Comparison of ENCODE assay signal across 20 cellular contexts in genomic region chr2:84944257-84944909, GRCh38. TPM values are rescaled to one million over a fixed set of nuclear protein-coding genes. Genes with fewer than 3 reads are reported as not detected.
A peak's percentile ranks its signal among the peaks of the same experiment; 100 is the strongest.
DNase-seq lines count a peak whose midpoint lies in the region; TF ChIP-seq lines count a peak whose summit lies in the region.
"Had no signal": no experiment of that assay in that cellular context is flagged by ENCODE, and none has a peak within 500 bp of the region (broad histone marks: within the 10 kb centered on the region; RNA-seq: fewer than 3 reads in every experiment).

No MANE protein-coding gene starts in this region.

- peaks cover 21% of the 10 kb centered on the region for H3K36me3 Mint-ChIP-seq in T-helper 1 cell treated with Interleukin-12 subunit alpha and Interleukin-12 subunit beta and Interleukin-4 antibody, amounts not matched to agents 30 μg/mL and 1 μg/mL, for 36 hours (ENCODE audit: low read depth)
- no peaks in the 10 kb centered on the region for H3K36me3 Mint-ChIP-seq in activated CD4-positive, alpha-beta memory T cell treated with anti-CD3 and anti-CD28 coated beads for 36 hours
- H3K36me3 Mint-ChIP-seq in mesothelial cell of epicardium = no peaks in the 10 kb centered on the region
- H3K36me3 Mint-ChIP-seq: type B pancreatic cell had no signal

- H3K4me1 Mint-ChIP-seq in T-helper 1 cell treated with Interleukin-12 subunit alpha and Interleukin-12 subunit beta and Interleukin-4 antibody, amounts not matched to agents 30 μg/mL and 1 μg/mL, for 36 hours (ENCODE audit: low read depth) = peaks cover 45% of the 10 kb centered on the region
- H3K4me1 Mint-ChIP-seq in activated CD4-positive, alpha-beta memory T cell treated with anti-CD3 and anti-CD28 coated beads for 36 hours (ENCODE audit: low read depth) = peaks cover 61% of the 10 kb centered on the region
- no peaks in the 10 kb centered on the region for H3K4me1 Mint-ChIP-seq in mesothelial cell of epicardium

- H3K27ac Mint-ChIP-seq in T-helper 1 cell treated with Interleukin-12 subunit alpha and Interleukin-12 subunit beta and Interleukin-4 antibody, amounts not matched to agents 30 μg/mL and 1 μg/mL, for 36 hours = peak overlapping the region; percentile 97
- peak overlapping the region; percentile 93 for H3K27ac Mint-ChIP-seq in activated CD4-positive, alpha-beta memory T cell treated with anti-CD3 and anti-CD28 coated beads for 36 hours
- H3K27ac Mint-ChIP-seq in mesothelial cell of epicardium = no peak overlapping the region
- H3K27ac Mint-ChIP-seq: type B pancreatic cell had no signal

- peaks cover 8% of the 10 kb centered on the region for H3K4me1 ChIP-seq in mesenchymal stem cell (ENCODE audit: control insufficient read depth, insufficient read depth, low read depth, low read length)

- H3K27me3 Mint-ChIP-seq in T-helper 1 cell treated with Interleukin-12 subunit alpha and Interleukin-12 subunit beta and Interleukin-4 antibody, amounts not matched to agents 30 μg/mL and 1 μg/mL, for 36 hours (ENCODE audit: low read depth) = no peaks in the 10 kb centered on the region
- no peaks in the 10 kb centered on the region for H3K27me3 Mint-ChIP-seq in activated CD4-positive, alpha-beta memory T cell treated with anti-CD3 and anti-CD28 coated beads for 36 hours
- H3K27me3 Mint-ChIP-seq in mesothelial cell of epicardium (ENCODE audit: low read depth) = no peaks in the 10 kb centered on the region
- H3K27me3 Mint-ChIP-seq: effector memory CD8-positive, alpha-beta T cell; type B pancreatic cell had no signal

- no peaks in the 10 kb centered on the region for H3K79me1 ChIP-seq in mesenchymal stem cell (replicated peaks; ENCODE audit: low read length, poor library complexity, severe bottlenecking)

- CTCF ChIA-PET in activated CD4-positive, alpha-beta memory T cell treated with anti-CD3 and anti-CD28 coated beads for 36 hours (lab: Charles Lee) = interaction anchor here (0.8 to 12.6 kb wide), 5 partner anchors 18 to 75 kb away, joined by 3 to 181 read pairs (median 3); no protein-coding TSS in a partner anchor

- no peak overlapping the region for H2BK15ac ChIP-seq in mesenchymal stem cell (ENCODE audit: low read depth, poor library complexity, severe bottlenecking)

- DNase-seq in T-helper 1 cell = no peak
- no peak for DNase-seq in activated CD4-positive, alpha-beta memory T cell treated with anti-CD3 and anti-CD28 coated beads for 36 hours
- DNase-seq in mesenchymal stem cell = no peak
- no peak for DNase-seq in DMS153 (lab: John Stamatoyannopoulos, UW)
- DNase-seq in mesothelial cell of epicardium (ENCODE audit: low spot score in 2 of 2, unreplicated experiment in 2 of 2) = no peak
- no peak for DNase-seq in HPDE6-E6E7 (ENCODE audit: extremely low spot score)
- DNase-seq: activated CD4-positive, alpha-beta T cell treated with anti-CD3 and anti-CD28 coated beads for 1 hour; activated T-cell treated with anti-CD3 and anti-CD28 coated beads, Interleukin-2, amount 50 U/mL, for 4 hours; effector memory CD8-positive, alpha-beta T cell; H7; heart right ventricle; NK-92 treated with Interleukin-12 subunit alpha and Interleukin-12 subunit beta, amount 100 ng/mL, for 24 hours; SHP77; stimulated activated CD4-positive, alpha-beta T cell treated with anti-CD3 and anti-CD28 coated beads, Interleukin-12 subunit alpha, Interleukin-12 subunit beta, amount 100 ng/mL, for 4 hours; T-helper 9 cell had no signal

- H3K23ac ChIP-seq in mesenchymal stem cell (ENCODE audit: low read length in 2 of 2) = no peak overlapping the region

- POLR2A ChIA-PET in activated CD4-positive, alpha-beta memory T cell treated with anti-CD3 and anti-CD28 coated beads for 36 hours (lab: Charles Lee) = no interaction called here

- no peaks in the 10 kb centered on the region for H3K36me3 ChIP-seq in mesenchymal stem cell (ENCODE audit: control insufficient read depth in 1 of 2, insufficient read depth in 2 of 2, low read depth in 1 of 2, low read length in 2 of 2)
- H3K36me3 ChIP-seq: heart right ventricle had no signal

- no peak overlapping the region for H3K18ac ChIP-seq in mesenchymal stem cell (ENCODE audit: low read depth in 1 of 2, low read length in 2 of 2)

- H3K4me3 Mint-ChIP-seq in T-helper 1 cell treated with Interleukin-12 subunit alpha and Interleukin-12 subunit beta and Interleukin-4 antibody, amounts not matched to agents 30 μg/mL and 1 μg/mL, for 36 hours = no peak overlapping the region
- H3K4me3 Mint-ChIP-seq in activated CD4-positive, alpha-beta memory T cell treated with anti-CD3 and anti-CD28 coated beads for 36 hours = no peak overlapping the region
- H3K4me3 Mint-ChIP-seq in mesothelial cell of epicardium = no peak overlapping the region
- H3K4me3 Mint-ChIP-seq: type B pancreatic cell had no signal

- H3K9ac ChIP-seq in mesenchymal stem cell (ENCODE audit: low read length) = no peak overlapping the region

- no peaks in the 10 kb centered on the region for H3K27me3 ChIP-seq in mesenchymal stem cell (ENCODE audit: control insufficient read depth in 1 of 2, insufficient read depth in 1 of 2, low read length in 2 of 2)
- H3K27me3 ChIP-seq: heart right ventricle had no signal

- H2BK12ac ChIP-seq in mesenchymal stem cell (ENCODE audit: low read length in 2 of 2) = no peak overlapping the region

- H3K4ac ChIP-seq in mesenchymal stem cell (ENCODE audit: low read depth in 1 of 2, low read length in 2 of 2) = no peak overlapping the region

- no peak overlapping the region for H4K91ac ChIP-seq in mesenchymal stem cell (ENCODE audit: low read length)

- no peak overlapping the region for H2BK120ac ChIP-seq in mesenchymal stem cell (ENCODE audit: low read depth, low read length)

- H3K4me3 ChIP-seq in GM12875 (ENCODE audit: low read depth, low read length) (peak overlapping the region; percentile 52), mesenchymal stem cell (ENCODE audit: insufficient read depth in 1 of 2, low read depth in 1 of 2, low read length in 2 of 2) (no peak overlapping the region)
- H3K4me3 ChIP-seq: heart right ventricle, lung had no signal

- H3K27ac ChIP-seq in mesenchymal stem cell (ENCODE audit: low read length, poor library complexity, severe bottlenecking) = no peak overlapping the region
- H3K27ac ChIP-seq: 22Rv1, heart right ventricle had no signal

- H3K14ac ChIP-seq in mesenchymal stem cell (ENCODE audit: low read length in 2 of 2) = no peak overlapping the region

- no peak overlapping the region for H2AFZ ChIP-seq in mesenchymal stem cell (ENCODE audit: low read depth, low read length)

- intact Hi-C loops in activated CD4-positive, alpha-beta memory T cell treated with anti-CD3 and anti-CD28 coated beads for 36 hours (cut with micrococcal nuclease) = no loop called here

- no peak overlapping the region for H3K4me2 ChIP-seq in mesenchymal stem cell (ENCODE audit: low read length, poor library complexity, severe bottlenecking)

- H4K8ac ChIP-seq in mesenchymal stem cell (ENCODE audit: low read length) = no peak overlapping the region

- 98% methylated on average over 7 of the region's 9 CpGs for WGBS in mesenchymal stem cell

- H2BK5ac ChIP-seq in mesenchymal stem cell (ENCODE audit: low read depth, low read length, poor library complexity, severe bottlenecking) = no peak overlapping the region

- H3K9me3 ChIP-seq in mesenchymal stem cell (ENCODE audit: control insufficient read depth, low read length) = no peaks in the 10 kb centered on the region
- H3K9me3 ChIP-seq: heart right ventricle had no signal

- TF ChIP-seq CTCF in GM12875 (IDR thresholded peaks at IDR 0.05; ENCODE audit: borderline replicate concordance, insufficient read depth, low read depth, low read length) (no peak), mesothelial cell of epicardium (IDR thresholded peaks at IDR 0.05; ENCODE audit: unreplicated experiment) (no peak)

- H3K9me3 Mint-ChIP-seq in T-helper 1 cell treated with Interleukin-12 subunit alpha and Interleukin-12 subunit beta and Interleukin-4 antibody, amounts not matched to agents 30 μg/mL and 1 μg/mL, for 36 hours = no peaks in the 10 kb centered on the region
- no peaks in the 10 kb centered on the region for H3K9me3 Mint-ChIP-seq in activated CD4-positive, alpha-beta memory T cell treated with anti-CD3 and anti-CD28 coated beads for 36 hours
- H3K9me3 Mint-ChIP-seq in mesothelial cell of epicardium = no peaks in the 10 kb centered on the region
- H3K9me3 Mint-ChIP-seq: activated T-cell treated with anti-CD3 and anti-CD28 coated beads, Interleukin-2, amount 50 U/mL, for 4 hours; effector memory CD8-positive, alpha-beta T cell; type B pancreatic cell had no signal

- H2AK5ac ChIP-seq in mesenchymal stem cell (ENCODE audit: low read length, severe bottlenecking) = peak overlapping the region; percentile 31

RNA-seq across cellular contexts. Expression of gene KCMF1, which starts 26.6 kb away (rescaled TPM):
- 10 to 100 TPM; 90.5 to 94.1 TPM for total RNA-seq in activated CD4-positive, alpha-beta memory T cell treated with anti-CD3 and anti-CD28 coated beads for 36 hours
- polyA plus RNA-seq in mesenchymal stem cell (2013, experiment 1 of 2) = 33.7 TPM
- 36.1 TPM for polyA plus RNA-seq in mesenchymal stem cell (2013, experiment 2 of 2)
- 62.2 to 63.9 TPM (median 63.5 TPM) in 3 replicates for total RNA-seq in mesothelial cell of epicardium

RNA-seq across cellular contexts. Expression of gene TMSB10, which starts 38.9 kb away (rescaled TPM):
- total RNA-seq in activated CD4-positive, alpha-beta memory T cell treated with anti-CD3 and anti-CD28 coated beads for 36 hours = 1,000 to 10,000 TPM; 2,535 to 2,567 TPM
- polyA plus RNA-seq in mesenchymal stem cell (2013, experiment 1 of 2) = 4,228 TPM
- 4,226 TPM for polyA plus RNA-seq in mesenchymal stem cell (2013, experiment 2 of 2)
- 1,288 to 1,313 TPM (median 1,289 TPM) in 3 replicates for total RNA-seq in mesothelial cell of epicardium
